ENCODE assay signal across 32 cellular contexts in genomic region chr2:36802952-36803351, GRCh38.
"Had no signal": no experiment of that assay in that cellular context is flagged by ENCODE, and none has a peak within 500 bp of the region (broad histone marks: within the 10 kb centered on the region; RNA-seq: fewer than 3 reads in every experiment).

No MANE protein-coding gene starts in this region.

- H3K36me3 Mint-ChIP-seq: activated naive CD4-positive, alpha-beta T cell treated with anti-CD3 and anti-CD28 coated beads, Interleukin-2, amount 50 U/mL, for 24 hours; activated naive CD8-positive, alpha-beta T cell treated with anti-CD3 and anti-CD28 coated beads for 36 hours had no signal

- H3K27ac ChIP-seq: adrenal gland, body of pancreas, colonic mucosa, WERI-Rb-1 had no signal

- H3K36me3 ChIP-seq: adrenal gland, colonic mucosa, WERI-Rb-1 had no signal

- H3K9me3 Mint-ChIP-seq: activated B cell treated with CpG ODN at 0.5 μM for 24 hours; activated CD8-positive, alpha-beta T cell treated with anti-CD3 and anti-CD28 coated beads for 36 hours; activated naive CD4-positive, alpha-beta T cell treated with anti-CD3 and anti-CD28 coated beads for 36 hours; activated naive CD4-positive, alpha-beta T cell treated with anti-CD3 and anti-CD28 coated beads, Interleukin-2, amount 50 U/mL, for 24 hours; activated naive CD8-positive, alpha-beta T cell treated with anti-CD3 and anti-CD28 coated beads for 36 hours; activated naive CD8-positive, alpha-beta T cell treated with anti-CD3 and anti-CD28 coated beads, Interleukin-2, amount 50 U/mL, for 24 hours; activated T-cell treated with anti-CD3 and anti-CD28 coated beads, Interleukin-2, amount 50 U/mL, for 4 hours; activated T-helper 17 cell treated with anti-CD3 and anti-CD28 coated beads, Interleukin-2, amount 50 U/mL, for 72 hours; endodermal cell; T-helper 2 cell treated with Interferon-gamma antibody and Interleukin-4, amounts not matched to agents 5 μg/mL and 100 μg/mL, for 36 hours had no signal

- H3K4me1 Mint-ChIP-seq: activated B cell treated with CpG ODN at 0.5 μM for 24 hours; activated naive CD8-positive, alpha-beta T cell treated with anti-CD3 and anti-CD28 coated beads for 36 hours; activated T-helper 17 cell treated with anti-CD3 and anti-CD28 coated beads, Interleukin-2, amount 50 U/mL, for 72 hours; endodermal cell; T-helper 17 cell had no signal

- ATAC-seq: activated CD4-positive, CD25-positive, alpha-beta regulatory T cell treated with anti-CD3 and anti-CD28 coated beads, Interleukin-2, amount 50 U/mL, for 24 hours; activated CD8-positive, alpha-beta T cell treated with anti-CD3 and anti-CD28 coated beads for 36 hours; activated naive CD8-positive, alpha-beta T cell treated with anti-CD3 and anti-CD28 coated beads, Interleukin-2, amount 50 U/mL, for 24 hours; activated T-cell treated with anti-CD3 and anti-CD28 coated beads, Interleukin-2, amount 50 U/mL, for 4 hours; activated T-helper 17 cell treated with anti-CD3 and anti-CD28 coated beads, Interleukin-2, amount 50 U/mL, for 72 hours; body of pancreas; esophagus mucosa; T-helper 17 cell had no signal

- H3K4me1 ChIP-seq: adrenal gland, body of pancreas, colonic mucosa had no signal

- H3K4me3 Mint-ChIP-seq: activated B cell treated with CpG ODN at 0.5 μM for 24 hours; activated CD8-positive, alpha-beta T cell treated with anti-CD3 and anti-CD28 coated beads for 36 hours; activated naive CD4-positive, alpha-beta T cell treated with anti-CD3 and anti-CD28 coated beads for 36 hours; activated naive CD4-positive, alpha-beta T cell treated with anti-CD3 and anti-CD28 coated beads, Interleukin-2, amount 50 U/mL, for 24 hours; activated naive CD8-positive, alpha-beta T cell treated with anti-CD3 and anti-CD28 coated beads for 36 hours; activated naive CD8-positive, alpha-beta T cell treated with anti-CD3 and anti-CD28 coated beads, Interleukin-2, amount 50 U/mL, for 24 hours; activated T-cell treated with anti-CD3 and anti-CD28 coated beads, Interleukin-2, amount 50 U/mL, for 4 hours; activated T-helper 17 cell treated with anti-CD3 and anti-CD28 coated beads, Interleukin-2, amount 50 U/mL, for 72 hours; endodermal cell; T-helper 17 cell; T-helper 2 cell treated with Interferon-gamma antibody and Interleukin-4, amounts not matched to agents 5 μg/mL and 100 μg/mL, for 36 hours had no signal

- DNase-seq: activated B cell treated with CpG ODN at 0.5 μM for 24 hours; activated CD4-positive, alpha-beta T cell treated with anti-CD3 and anti-CD28 coated beads for 48 hours; activated CD4-positive, alpha-beta T cell treated with anti-CD3 and anti-CD28 coated beads, Interleukin-2, amount 50 U/mL, for 1 hour; activated CD4-positive, alpha-beta T cell treated with anti-CD3 and anti-CD28 coated beads, Interleukin-2, amount 50 U/mL, for 48 hours; activated CD8-positive, alpha-beta memory T cell treated with anti-CD3 and anti-CD28 coated beads for 24 hours; activated CD8-positive, alpha-beta T cell treated with anti-CD3 and anti-CD28 coated beads for 36 hours; activated effector memory CD4-positive, alpha-beta T cell treated with Interleukin-2 at 50 U/mL for 16 hours; activated gamma-delta T cell treated with Interleukin-2 at 50 U/mL for 16 hours; activated naive CD4-positive, alpha-beta T cell treated with anti-CD3 and anti-CD28 coated beads for 36 hours; activated naive CD8-positive, alpha-beta T cell treated with anti-CD3 and anti-CD28 coated beads for 36 hours; activated naive CD8-positive, alpha-beta T cell treated with anti-CD3 and anti-CD28 coated beads, Interleukin-2, amount 50 U/mL, for 24 hours; activated T-cell treated with anti-CD3 and anti-CD28 coated beads, Interleukin-2, amount 50 U/mL, for 4 hours; adrenal gland; amygdala; aorta; body of pancreas; caudate nucleus; cerebellar nuclear complex; colonic mucosa; effector CD8-positive, alpha-beta T cell; endodermal cell; foreskin fibroblast; head of caudate nucleus; T-helper 1 cell; T-helper 17 cell; T1000; WERI-Rb-1 had no signal

- H3K27ac Mint-ChIP-seq: activated B cell treated with CpG ODN at 0.5 μM for 24 hours; activated CD8-positive, alpha-beta T cell treated with anti-CD3 and anti-CD28 coated beads for 36 hours; activated naive CD4-positive, alpha-beta T cell treated with anti-CD3 and anti-CD28 coated beads for 36 hours; activated naive CD4-positive, alpha-beta T cell treated with anti-CD3 and anti-CD28 coated beads, Interleukin-2, amount 50 U/mL, for 24 hours; activated naive CD8-positive, alpha-beta T cell treated with anti-CD3 and anti-CD28 coated beads for 36 hours; activated naive CD8-positive, alpha-beta T cell treated with anti-CD3 and anti-CD28 coated beads, Interleukin-2, amount 50 U/mL, for 24 hours; activated T-helper 17 cell treated with anti-CD3 and anti-CD28 coated beads, Interleukin-2, amount 50 U/mL, for 72 hours; endodermal cell; T-helper 17 cell; T-helper 2 cell treated with Interferon-gamma antibody and Interleukin-4, amounts not matched to agents 5 μg/mL and 100 μg/mL, for 36 hours had no signal

- H3K9me3 ChIP-seq: adrenal gland, body of pancreas, colonic mucosa had no signal

- H3K27me3 ChIP-seq: adrenal gland, body of pancreas, colonic mucosa had no signal

- H3K4me3 ChIP-seq: adrenal gland, body of pancreas, colonic mucosa had no signal

- H3K27me3 Mint-ChIP-seq: activated naive CD8-positive, alpha-beta T cell treated with anti-CD3 and anti-CD28 coated beads for 36 hours had no signal
